Comparison of ENCODE assay signal across 29 cellular contexts in genomic region chr4:11511321-11511720, GRCh38.
"Had no signal": no experiment of that assay in that cellular context is flagged by ENCODE, and none has a peak within 500 bp of the region (broad histone marks: within the 10 kb centered on the region; RNA-seq: fewer than 3 reads in every experiment).

No MANE protein-coding gene starts in this region.

- DNase-seq: activated B cell treated with CpG ODN at 0.5 μM for 24 hours; activated CD4-positive, alpha-beta memory T cell treated with anti-CD3 and anti-CD28 coated beads for 36 hours; activated CD4-positive, alpha-beta T cell treated with anti-CD3 and anti-CD28 coated beads for 4 hours; activated CD4-positive, alpha-beta T cell treated with anti-CD3 and anti-CD28 coated beads, Interleukin-2, amount 10 ng/mL, durations not matched to agents 24 days and 14 days; activated CD4-positive, alpha-beta T cell treated with anti-CD3 and anti-CD28 coated beads, Interleukin-2, amount 50 U/mL, for 1 hour; activated CD4-positive, alpha-beta T cell treated with anti-CD3 and anti-CD28 coated beads, Interleukin-2, amount 50 U/mL, for 4 hours; activated CD4-positive, CD25-positive, alpha-beta regulatory T cell treated with anti-CD3 and anti-CD28 coated beads, Interleukin-2, amount 50 U/mL, for 72 hours; activated CD8-positive, alpha-beta memory T cell treated with anti-CD3 and anti-CD28 coated beads, Interleukin-2, amount 50 U/mL, for 4 hours; activated CD8-positive, alpha-beta T cell treated with anti-CD3 and anti-CD28 coated beads for 36 hours; activated effector memory CD4-positive, alpha-beta T cell treated with anti-CD3 and anti-CD28 coated beads, Interleukin-2, amount 50 U/mL, for 16 hours; activated naive CD4-positive, alpha-beta T cell treated with anti-CD3 and anti-CD28 coated beads, Interleukin-2, amount 10 ng/mL, durations not matched to agents 7 days and 5 days; activated naive CD4-positive, alpha-beta T cell treated with Interleukin-2 at 50 U/mL for 16 hours; activated naive CD8-positive, alpha-beta T cell treated with anti-CD3 and anti-CD28 coated beads, Interleukin-2, amount 10 ng/mL, durations not matched to agents 7 days and 5 days; activated naive CD8-positive, alpha-beta T cell treated with anti-CD3 and anti-CD28 coated beads, Interleukin-2, amount 50 U/mL, for 24 hours; activated T-cell treated with anti-CD3 and anti-CD28 coated beads for 4 hours; activated T-cell treated with anti-CD3 and anti-CD28 coated beads, Interleukin-2, amount 50 U/mL, for 1 hour; activated T-cell treated with anti-CD3 and anti-CD28 coated beads, Interleukin-2, amount 50 U/mL, for 4 hours; activated T-cell treated with anti-CD3 and anti-CD28 coated beads, Interleukin-2, amount 50 U/mL, for 72 hours; adrenal gland; amygdala; anterior cingulate cortex; caudate nucleus; cerebellar nuclear complex; T-helper 1 cell; T-helper 9 cell had no signal

- H3K4me3 ChIP-seq: adrenal gland, ascending aorta, cardiac muscle cell had no signal

- H3K27ac ChIP-seq: adrenal gland, ascending aorta, cardiac muscle cell, VCaP had no signal

- H3K9me3 ChIP-seq: adrenal gland, ascending aorta had no signal

- H3K27me3 ChIP-seq: adrenal gland, ascending aorta, cardiac muscle cell had no signal

- H3K36me3 ChIP-seq: adrenal gland, ascending aorta, cardiac muscle cell had no signal

- H3K4me1 ChIP-seq: adrenal gland, ascending aorta had no signal

- ATAC-seq: activated CD8-positive, alpha-beta T cell treated with anti-CD3 and anti-CD28 coated beads for 36 hours; activated naive CD8-positive, alpha-beta T cell treated with anti-CD3 and anti-CD28 coated beads, Interleukin-2, amount 50 U/mL, for 24 hours; activated T-cell treated with anti-CD3 and anti-CD28 coated beads, Interleukin-2, amount 50 U/mL, for 4 hours; activated T-cell treated with anti-CD3 and anti-CD28 coated beads, Interleukin-2, amount 50 U/mL, for 72 hours; activated T-helper 17 cell treated with anti-CD3 and anti-CD28 coated beads, Interleukin-2, amount 50 U/mL, for 72 hours had no signal
